In genomic region chrX:100979881-100980607, GRCh38 we compare ENCODE assay signal across 17 cellular contexts. TPM values are rescaled to one million over a fixed set of nuclear protein-coding genes. Genes with fewer than 3 reads are reported as not detected.
DNase-seq lines count a peak whose midpoint lies in the region; ATAC-seq and TF ChIP-seq lines count a peak whose summit lies in the region.
"Had no signal": no experiment of that assay in that cellular context is flagged by ENCODE, and none has a peak within 500 bp of the region (broad histone marks: within the 10 kb centered on the region; RNA-seq: fewer than 3 reads in every experiment).

No MANE protein-coding gene starts in this region.

- no peak overlapping the region for H3K4me2 ChIP-seq in IMR-90 (ENCODE audit: low read depth, low read length)
- H3K4me2 ChIP-seq in mesenchymal stem cell (ENCODE audit: low read length, poor library complexity, severe bottlenecking) = no peak overlapping the region

- H3K27ac Mint-ChIP-seq in MCF 10A (ENCODE audit: low read depth, unreplicated experiment) = peak overlapping the region; percentile 63
- H3K27ac Mint-ChIP-seq: activated B cell treated with CpG ODN at 0.5 μM for 24 hours; activated naive CD4-positive, alpha-beta T cell treated with anti-CD3 and anti-CD28 coated beads, Interleukin-2, amount 10 ng/mL, durations not matched to agents 7 days and 5 days had no signal

- H3K36me3 Mint-ChIP-seq in MCF 10A (ENCODE audit: insufficient read depth, unreplicated experiment) = no peaks in the 10 kb centered on the region
- H3K36me3 Mint-ChIP-seq: brain had no signal

- H3K4me1 Mint-ChIP-seq in MCF 10A (ENCODE audit: insufficient read depth, unreplicated experiment) = no peaks in the 10 kb centered on the region
- H3K4me1 Mint-ChIP-seq: activated B cell treated with CpG ODN at 0.5 μM for 24 hours; activated naive CD4-positive, alpha-beta T cell treated with anti-CD3 and anti-CD28 coated beads, Interleukin-2, amount 10 ng/mL, durations not matched to agents 7 days and 5 days; brain had no signal

- H2BK15ac ChIP-seq in IMR-90 (ENCODE audit: low read depth, low read length) (no peak overlapping the region), mesenchymal stem cell (ENCODE audit: low read depth, poor library complexity, severe bottlenecking) (no peak overlapping the region)

- H2BK120ac ChIP-seq in IMR-90 (ENCODE audit: low read depth, low read length) (peak overlapping the region; percentile 68), mesenchymal stem cell (ENCODE audit: low read depth, low read length) (no peak overlapping the region)

- H3K27me3 ChIP-seq in IMR-90 (ENCODE audit: control insufficient read depth, insufficient read depth, low read length) (no peaks in the 10 kb centered on the region), mesenchymal stem cell (ENCODE audit: control insufficient read depth in 1 of 2, insufficient read depth in 1 of 2, low read length in 2 of 2) (peaks cover 0 to 1% of the 10 kb centered on the region in 2 experiments)
- H3K27me3 ChIP-seq: tibial nerve had no signal

- H3K9me3 ChIP-seq in IMR-90 (ENCODE audit: control insufficient read depth, insufficient read depth, low read length) = no peaks in the 10 kb centered on the region
- no peaks in the 10 kb centered on the region for H3K9me3 ChIP-seq in mesenchymal stem cell (ENCODE audit: control insufficient read depth, low read length)
- H3K9me3 ChIP-seq: tibial nerve had no signal

- H2AK5ac ChIP-seq in IMR-90 (ENCODE audit: low read depth, low read length) (peak overlapping the region; percentile 50), mesenchymal stem cell (ENCODE audit: low read length, severe bottlenecking) (no peak overlapping the region)

- TF ChIP-seq CTCF in IMR-90 (conservative IDR thresholded peaks at IDR 0.05; ENCODE audit: low read depth, low read length) = no peak
- no peak for TF ChIP-seq CTCF in MCF 10A (IDR thresholded peaks at IDR 0.05; ENCODE audit: unreplicated experiment)

- CTCF ChIA-PET in IMR-90 (lab: Yijun Ruan, JAX) (interaction anchor here (0.6 kb wide), 1 partner anchor 10 kb away, joined by 3 read pairs; no protein-coding TSS in a partner anchor), MCF 10A (lab: Yijun Ruan, JAX) (interaction anchor here (0.6 kb wide), 2 partner anchors 15 to 150 kb away, joined by 3 read pairs; no protein-coding TSS in a partner anchor)

- H3K27ac ChIP-seq in IMR-90 (ENCODE audit: insufficient read depth, low read length) (no peak overlapping the region; the same call in 1 of the 2 replicates), mesenchymal stem cell (ENCODE audit: low read length, poor library complexity, severe bottlenecking) (no peak overlapping the region)
- H3K27ac ChIP-seq: tibial nerve had no signal

- H2AFZ ChIP-seq in IMR-90 (replicated peaks; ENCODE audit: low read length, poor library complexity) (peak overlapping the region; percentile 66), mesenchymal stem cell (ENCODE audit: low read depth, low read length) (no peak overlapping the region)

- 40% methylated on average over 1 of the region's 3 CpGs; no CpG with 5 or more reads in 1 of the 2 experiments for WGBS in IMR-90 (ENCODE audit: extremely low coverage in 2 of 2, insufficient read length in 1 of 2), 2 experiments
- WGBS in mesenchymal stem cell = 79% methylated on average over 3 of the region's 3 CpGs

- peak overlapping the region; percentile 67 for H2BK5ac ChIP-seq in IMR-90 (ENCODE audit: low read depth, low read length, poor library complexity, severe bottlenecking)
- H2BK5ac ChIP-seq in mesenchymal stem cell (ENCODE audit: low read depth, low read length, poor library complexity, severe bottlenecking) = no peak overlapping the region

- H3K9me1 ChIP-seq in IMR-90 (ENCODE audit: insufficient read depth, low read length) = peaks cover 4% of the 10 kb centered on the region

- peaks cover 13% of the 10 kb centered on the region for H3K9me3 Mint-ChIP-seq in MCF 10A (ENCODE audit: unreplicated experiment)
- H3K9me3 Mint-ChIP-seq: activated naive CD4-positive, alpha-beta T cell treated with anti-CD3 and anti-CD28 coated beads, Interleukin-2, amount 10 ng/mL, durations not matched to agents 7 days and 5 days had no signal

- DNase-seq in Daoy (ENCODE audit: low read depth) = peak; percentile 7
- DNase-seq in IMR-90 = peak; percentile 22
- DNase-seq in MCF 10A (ENCODE audit: unreplicated experiment) = peak; percentile 59
- peak; percentile 34 for DNase-seq in mesenchymal stem cell
- no peak for DNase-seq in T-helper 9 cell
- no peak for DNase-seq in NCI-H2107 (lab: John Stamatoyannopoulos, UW)
- DNase-seq: activated B cell treated with CpG ODN at 0.5 μM for 24 hours; activated naive CD4-positive, alpha-beta T cell treated with anti-CD3 and anti-CD28 coated beads, Interleukin-2, amount 10 ng/mL, durations not matched to agents 7 days and 5 days; left ventricle myocardium superior; NCI-H748 treated with DMSO at 0.1 percent for 48 hours; RPMI8226; small intestine had no signal

- dilution Hi-C loops in IMR-90 (cut with HindIII; ENCODE audit: low sequenced_read_pairs, unreplicated experiment) = no loop called here

- H2AK9ac ChIP-seq in IMR-90 (replicated peaks; ENCODE audit: low read depth, low read length, poor library complexity) = no peak overlapping the region

- TF ChIP-seq RAD21 in IMR-90 (IDR thresholded peaks at IDR 0.05; ENCODE audit: low read length) = no peak

- H3K27me3 Mint-ChIP-seq in MCF 10A (ENCODE audit: insufficient read depth, unreplicated experiment) = peaks cover 51% of the 10 kb centered on the region
- H3K27me3 Mint-ChIP-seq: activated B cell treated with CpG ODN at 0.5 μM for 24 hours; activated naive CD4-positive, alpha-beta T cell treated with anti-CD3 and anti-CD28 coated beads, Interleukin-2, amount 10 ng/mL, durations not matched to agents 7 days and 5 days; brain had no signal

- H3K23ac ChIP-seq in IMR-90 (ENCODE audit: low read depth, low read length) (no peak overlapping the region), mesenchymal stem cell (ENCODE audit: low read length in 2 of 2) (no peak overlapping the region)

- no peak overlapping the region for H3K4me3 Mint-ChIP-seq in MCF 10A (ENCODE audit: unreplicated experiment)
- H3K4me3 Mint-ChIP-seq: activated B cell treated with CpG ODN at 0.5 μM for 24 hours; activated naive CD4-positive, alpha-beta T cell treated with anti-CD3 and anti-CD28 coated beads, Interleukin-2, amount 10 ng/mL, durations not matched to agents 7 days and 5 days; brain had no signal

- H3K4me1 ChIP-seq in IMR-90 (ENCODE audit: control insufficient read depth, insufficient read depth, low read length) = peaks cover 12% of the 10 kb centered on the region; the same call in 1 of the 2 replicates
- peaks cover 9% of the 10 kb centered on the region for H3K4me1 ChIP-seq in mesenchymal stem cell (ENCODE audit: control insufficient read depth, insufficient read depth, low read depth, low read length)
- H3K4me1 ChIP-seq: tibial nerve had no signal

- H3K4ac ChIP-seq in IMR-90 (ENCODE audit: low read depth, low read length) = peak overlapping the region; percentile 57
- no peak overlapping the region for H3K4ac ChIP-seq in mesenchymal stem cell (ENCODE audit: low read depth in 1 of 2, low read length in 2 of 2)

- H3K36me3 ChIP-seq in IMR-90 (ENCODE audit: control insufficient read depth, insufficient read depth, low read length) (no peaks in the 10 kb centered on the region), mesenchymal stem cell (ENCODE audit: control insufficient read depth in 1 of 2, insufficient read depth in 2 of 2, low read depth in 1 of 2, low read length in 2 of 2) (no peaks in the 10 kb centered on the region)

- no peaks in the 10 kb centered on the region for H4K20me1 ChIP-seq in IMR-90 (ENCODE audit: insufficient read depth, low read length)

- peak overlapping the region; percentile 40; the same call in 1 of the 2 replicates for H2BK20ac ChIP-seq in IMR-90 (ENCODE audit: low read depth, low read length)

- H4K91ac ChIP-seq in IMR-90 (ENCODE audit: insufficient read depth, low read depth, low read length) (peak overlapping the region; percentile 24; the same call in 1 of the 2 replicates), mesenchymal stem cell (ENCODE audit: low read length) (no peak overlapping the region)

- BruUV-seq in IMR-90 (replicated peaks; lab: Mats Ljungman, UMichigan) (no TSS peak), MCF 10A (replicated peaks; lab: Mats Ljungman, UMichigan) (no TSS peak)

- H4K5ac ChIP-seq in IMR-90 (ENCODE audit: low read depth, low read length) = no peak overlapping the region; the same call in 1 of the 2 replicates

- H3K56ac ChIP-seq in IMR-90 (ENCODE audit: extremely low read depth, insufficient read depth, low read length) = no peak overlapping the region

- POLR2A ChIA-PET in IMR-90 (lab: Charles Lee; ENCODE audit: unreplicated experiment) (no interaction called here), MCF 10A (lab: Yijun Ruan, JAX) (interaction anchor here (1.0 kb wide), 1 partner anchor 14 kb away, joined by 6 read pairs; no protein-coding TSS in a partner anchor)

- intact Hi-C loops in IMR-90 (cut with micrococcal nuclease) (no loop called here), MCF 10A (cut with micrococcal nuclease) (no loop called here)

- no peak overlapping the region for H3K4me3 ChIP-seq in IMR-90 (ENCODE audit: insufficient read depth, low read depth, low read length)
- no peak overlapping the region for H3K4me3 ChIP-seq in mesenchymal stem cell (ENCODE audit: insufficient read depth in 1 of 2, low read depth in 1 of 2, low read length in 2 of 2)
- H3K4me3 ChIP-seq: tibial nerve had no signal

- in situ Hi-C loops in IMR-90 (cut with MboI; ENCODE audit: low sequenced_read_pairs) = no loop called here

- no peak for TF ChIP-seq POLR2A in IMR-90 (IDR thresholded peaks at IDR 0.05; ENCODE audit: low read depth, low read length)

- H2BK12ac ChIP-seq in mesenchymal stem cell (ENCODE audit: low read length in 2 of 2) = peak overlapping the region in 1 of 2 experiments; percentile 42

- H3K14ac ChIP-seq in IMR-90 (replicated peaks; ENCODE audit: low read depth, low read length) (no peak overlapping the region; the same call in none of the 2 replicates), mesenchymal stem cell (ENCODE audit: low read length in 2 of 2) (no peak overlapping the region)

- H4K8ac ChIP-seq in IMR-90 (ENCODE audit: low read depth in 2 of 2, low read length in 2 of 2) = peak overlapping the region in 1 of 2 experiments; percentile 53; a peak in 2 of 4 replicates
- H4K8ac ChIP-seq in mesenchymal stem cell (ENCODE audit: low read length) = peak overlapping the region; percentile 55

- H3K18ac ChIP-seq in IMR-90 (ENCODE audit: low read depth, low read length) = peak overlapping the region; percentile 37; the same call in 1 of the 2 replicates
- peak overlapping the region in 1 of 2 experiments; percentile 40 for H3K18ac ChIP-seq in mesenchymal stem cell (ENCODE audit: low read depth in 1 of 2, low read length in 2 of 2)

- ATAC-seq in IMR-90 (ENCODE audit: low read depth) = peak; percentile 35
- ATAC-seq in GM21447 (IDR thresholded peaks at IDR 0.05; ENCODE audit: unreplicated experiment) = no peak
- ATAC-seq in GM21825 (IDR thresholded peaks at IDR 0.05; ENCODE audit: unreplicated experiment) = no peak
- ATAC-seq: left ventricle myocardium superior had no signal

- H3K9ac ChIP-seq in IMR-90 (ENCODE audit: low read depth, low read length) (no peak overlapping the region), mesenchymal stem cell (ENCODE audit: low read length) (no peak overlapping the region)

- H3K79me1 ChIP-seq in IMR-90 (ENCODE audit: low read depth in 1 of 2, low read length in 2 of 2) (no peaks in the 10 kb centered on the region), mesenchymal stem cell (replicated peaks; ENCODE audit: low read length, poor library complexity, severe bottlenecking) (no peaks in the 10 kb centered on the region)

RNA-seq across cellular contexts. Expression of gene ARL13A, which starts 10.5 kb away (rescaled TPM):
- total RNA-seq in Daoy (2014; rRNA removed; shearing (Covaris generic)) = not detected in 2 replicates
- total RNA-seq in IMR-90 (2012; rRNA removed) (not detected in 2 replicates), MCF 10A (2022) (not detected in 2 replicates)
- polyA plus RNA-seq in IMR-90 (2012; rRNA removed) = not detected in 2 replicates
- polyA plus RNA-seq in IMR-90 (2012; cell fraction: cytosol; rRNA removed) = 0.04 and 0.09 TPM in 2 replicates
- not detected in 2 replicates for polyA plus RNA-seq in IMR-90 (2012; cell fraction: nucleus; rRNA removed; ENCODE audit: low replicate concordance)
- not detected for polyA plus RNA-seq in mesenchymal stem cell (2013, experiment 1 of 2)
- 0.07 TPM for polyA plus RNA-seq in mesenchymal stem cell (2013, experiment 2 of 2)
- total RNA-seq: activated B cell treated with CpG ODN at 0.5 μM for 24 hours, left ventricle myocardium superior, myocyte, tibial nerve had no signal
- polyA plus RNA-seq: small intestine had no signal

RNA-seq across cellular contexts. Expression of gene XKRX, which starts 51.3 kb away (rescaled TPM):
- not detected in 2 replicates for total RNA-seq in Daoy (2014; rRNA removed; shearing (Covaris generic))
- total RNA-seq in IMR-90 (2012; rRNA removed) (0.83 and 0.90 TPM in 2 replicates), MCF 10A (2022) (0.17 and 0.26 TPM in 2 replicates)
- 0.26 and 0.39 TPM in 2 replicates for polyA plus RNA-seq in IMR-90 (2012; rRNA removed)
- 0.06 and 0.19 TPM in 2 replicates for polyA plus RNA-seq in IMR-90 (2012; cell fraction: cytosol; rRNA removed)
- 0.23 and 0.37 TPM in 2 replicates for polyA plus RNA-seq in IMR-90 (2012; cell fraction: nucleus; rRNA removed; ENCODE audit: low replicate concordance)
- 0.10 TPM for polyA plus RNA-seq in mesenchymal stem cell (2013, experiment 1 of 2)
- polyA plus RNA-seq in mesenchymal stem cell (2013, experiment 2 of 2) = 0.05 TPM
- total RNA-seq: left ventricle myocardium superior had no signal

Comparison
In these comparisons a context has a peak if more than half of its experiments do, and no peak if none do; other contexts are left out.
1. DNase-seq: peak in Daoy (single experiment), IMR-90 (single experiment), MCF 10A (single experiment) and mesenchymal stem cell (single experiment); none in T-helper 9 cell (single experiment) and NCI-H2107 (single experiment).